Comparison of ENCODE assay signal across 28 cellular contexts in genomic region chr22:32677876-32678275, GRCh38.
"Had no signal": no experiment of that assay in that cellular context is flagged by ENCODE, and none has a peak within 500 bp of the region (broad histone marks: within the 10 kb centered on the region; RNA-seq: fewer than 3 reads in every experiment).

No MANE protein-coding gene starts in this region.

- H3K9me3 Mint-ChIP-seq: nephron; stimulated activated effector memory CD8-positive, alpha-beta T cell treated with anti-CD3 and anti-CD28 coated beads, Interleukin-12 subunit alpha, Interleukin-12 subunit beta, amount 100 ng/mL, for 72 hours; stimulated activated naive CD8-positive, alpha-beta T cell treated with anti-CD3 and anti-CD28 coated beads, Interleukin-15, Interleukin-2, amounts not matched to agents 100 ng/mL and 50 ng/mL, for 24 hours had no signal

- H3K36me3 Mint-ChIP-seq: memory B cell; naive thymus-derived CD8-positive, alpha-beta T cell; stimulated activated effector memory CD8-positive, alpha-beta T cell treated with anti-CD3 and anti-CD28 coated beads, Interleukin-12 subunit alpha, Interleukin-12 subunit beta, amount 100 ng/mL, for 72 hours; type B pancreatic cell had no signal

- H3K27me3 ChIP-seq: pancreas, sigmoid colon, suprapubic skin, uterus had no signal

- DNase-seq: hippocampal formation; kidney; left colon; left lung; midbrain; naive thymus-derived CD8-positive, alpha-beta T cell; nucleus accumbens; pancreas; posterior cingulate gyrus; retina; right cardiac atrium; sigmoid colon; small intestine; spleen; stimulated activated CD4-positive, alpha-beta T cell treated with anti-CD3 and anti-CD28 coated beads, Interleukin-4, amount 100 ng/mL, for 24 hours; stimulated activated naive CD4-positive, alpha-beta T cell; tibial artery; uterus had no signal

- H3K4me3 ChIP-seq: left lung, lung, pancreas, prostate gland, sigmoid colon, spleen, suprapubic skin, thoracic aorta, tibial artery, uterus had no signal

- H3K4me1 Mint-ChIP-seq: memory B cell; nephron; stimulated activated effector memory CD8-positive, alpha-beta T cell treated with anti-CD3 and anti-CD28 coated beads, Interleukin-12 subunit alpha, Interleukin-12 subunit beta, amount 100 ng/mL, for 72 hours had no signal

- ATAC-seq: left colon; left lung; naive thymus-derived CD8-positive, alpha-beta T cell; pancreas; right cardiac atrium; stimulated activated effector memory CD8-positive, alpha-beta T cell treated with anti-CD3 and anti-CD28 coated beads, Interleukin-12 subunit alpha, Interleukin-12 subunit beta, amount 100 ng/mL, for 72 hours had no signal

- FAIRE-seq: kidney, pancreas, small intestine had no signal

- H3K27ac ChIP-seq: left lung, pancreas, prostate gland, sigmoid colon, spleen, suprapubic skin, thoracic aorta, tibial artery, uterus had no signal

- H3K27ac Mint-ChIP-seq: memory B cell; naive thymus-derived CD8-positive, alpha-beta T cell; nephron; stimulated activated effector memory CD8-positive, alpha-beta T cell treated with anti-CD3 and anti-CD28 coated beads, Interleukin-12 subunit alpha, Interleukin-12 subunit beta, amount 100 ng/mL, for 72 hours; stimulated activated naive CD8-positive, alpha-beta T cell treated with anti-CD3 and anti-CD28 coated beads, Interleukin-15, Interleukin-2, amounts not matched to agents 100 ng/mL and 50 ng/mL, for 24 hours; type B pancreatic cell had no signal

- H3K9me3 ChIP-seq: left lung, pancreas, prostate gland, sigmoid colon, spleen, suprapubic skin, thoracic aorta, tibial artery, uterus had no signal

- H3K36me3 ChIP-seq: left lung, pancreas, prostate gland, sigmoid colon, spleen, suprapubic skin, thoracic aorta, tibial artery, uterus had no signal

- H3K4me3 Mint-ChIP-seq: memory B cell; naive thymus-derived CD8-positive, alpha-beta T cell; nephron; neural crest cell; stimulated activated effector memory CD8-positive, alpha-beta T cell treated with anti-CD3 and anti-CD28 coated beads, Interleukin-12 subunit alpha, Interleukin-12 subunit beta, amount 100 ng/mL, for 72 hours; stimulated activated naive CD8-positive, alpha-beta T cell treated with anti-CD3 and anti-CD28 coated beads, Interleukin-15, Interleukin-2, amounts not matched to agents 100 ng/mL and 50 ng/mL, for 24 hours; type B pancreatic cell had no signal

- H3K4me1 ChIP-seq: left lung, pancreas, prostate gland, sigmoid colon, uterus had no signal
